ENCODE assay signal across 10 cellular contexts in genomic region chr19:38837656-38838121, GRCh38. TPM values are rescaled to one million over a fixed set of nuclear protein-coding genes. Genes with fewer than 3 reads are reported as not detected.
DNase-seq lines count a peak whose midpoint lies in the region; ATAC-seq and TF ChIP-seq lines count a peak whose summit lies in the region.
"Had no signal": no experiment of that assay in that cellular context is flagged by ENCODE, and none has a peak within 500 bp of the region (broad histone marks: within the 10 kb centered on the region; RNA-seq: fewer than 3 reads in every experiment).

No MANE protein-coding gene starts in this region.

- H3K27ac ChIP-seq in SK-N-MC: peak overlapping the region; percentile 57

- no peak overlapping the region for H3K4me3 Mint-ChIP-seq in activated CD4-positive, alpha-beta T cell treated with anti-CD3 and anti-CD28 coated beads, Interleukin-2, amount 10 ng/mL, durations not matched to agents 24 days and 14 days
- H3K4me3 Mint-ChIP-seq in stimulated activated effector memory CD8-positive, alpha-beta T cell treated with anti-CD3 and anti-CD28 coated beads, Interleukin-12 subunit alpha, Interleukin-12 subunit beta, amount 100 ng/mL, for 72 hours: no peak overlapping the region
- no peak overlapping the region for H3K4me3 Mint-ChIP-seq in endothelial cell (ENCODE audit: unreplicated experiment)

- H3K36me3 Mint-ChIP-seq in activated CD4-positive, alpha-beta T cell treated with anti-CD3 and anti-CD28 coated beads, Interleukin-2, amount 10 ng/mL, durations not matched to agents 24 days and 14 days (ENCODE audit: low read depth): peaks cover 69% of the 10 kb centered on the region
- peaks cover 82% of the 10 kb centered on the region for H3K36me3 Mint-ChIP-seq in stimulated activated effector memory CD8-positive, alpha-beta T cell treated with anti-CD3 and anti-CD28 coated beads, Interleukin-12 subunit alpha, Interleukin-12 subunit beta, amount 100 ng/mL, for 72 hours
- peaks cover 46% of the 10 kb centered on the region for H3K36me3 Mint-ChIP-seq in endothelial cell (ENCODE audit: low read depth, unreplicated experiment)

- TF ChIP-seq CTCF in endothelial cell (IDR thresholded peaks at IDR 0.05; ENCODE audit: unreplicated experiment): no peak

- no peak for ATAC-seq in stimulated activated effector memory CD8-positive, alpha-beta T cell treated with anti-CD3 and anti-CD28 coated beads, Interleukin-12 subunit alpha, Interleukin-12 subunit beta, amount 100 ng/mL, for 72 hours
- no peak for ATAC-seq in HG02938 (IDR thresholded peaks at IDR 0.05; ENCODE audit: unreplicated experiment)

- no peaks in the 10 kb centered on the region for H3K9me3 ChIP-seq in SK-N-MC (ENCODE audit: low read depth, low read length)
- H3K9me3 ChIP-seq: sigmoid colon had no signal

- no peak for DNase-seq in activated CD4-positive, alpha-beta T cell treated with anti-CD3 and anti-CD28 coated beads, Interleukin-2, amount 10 ng/mL, durations not matched to agents 24 days and 14 days
- no peak for DNase-seq in activated CD4-positive, alpha-beta T cell treated with anti-CD3 and anti-CD28 coated beads, Interleukin-2, amount 50 U/mL, for 4 hours
- DNase-seq in SK-N-MC (ENCODE audit: low read depth, low spot score): no peak
- peak; percentile 24 for DNase-seq in foreskin melanocyte
- DNase-seq in stimulated activated effector memory CD8-positive, alpha-beta T cell treated with anti-CD3 and anti-CD28 coated beads, Interleukin-12 subunit alpha, Interleukin-12 subunit beta, amount 100 ng/mL, for 72 hours (ENCODE audit: low spot score in 2 of 2): no peak
- DNase-seq in endothelial cell (ENCODE audit: low spot score): no peak
- no peak for DNase-seq in AG20443 (ENCODE audit: low spot score)
- DNase-seq: NCI-H187, sigmoid colon had no signal

- intact Hi-C loops in activated CD4-positive, alpha-beta T cell treated with anti-CD3 and anti-CD28 coated beads, Interleukin-2, amount 10 ng/mL, durations not matched to agents 24 days and 14 days (cut with micrococcal nuclease): no loop called here

- peaks cover 34% of the 10 kb centered on the region for H3K4me1 Mint-ChIP-seq in activated CD4-positive, alpha-beta T cell treated with anti-CD3 and anti-CD28 coated beads, Interleukin-2, amount 10 ng/mL, durations not matched to agents 24 days and 14 days
- peaks cover 38% of the 10 kb centered on the region for H3K4me1 Mint-ChIP-seq in stimulated activated effector memory CD8-positive, alpha-beta T cell treated with anti-CD3 and anti-CD28 coated beads, Interleukin-12 subunit alpha, Interleukin-12 subunit beta, amount 100 ng/mL, for 72 hours
- H3K4me1 Mint-ChIP-seq in endothelial cell (ENCODE audit: unreplicated experiment): no peaks in the 10 kb centered on the region

- H3K36me3 ChIP-seq in SK-N-MC (ENCODE audit: insufficient read depth, low read length): peaks cover 75% of the 10 kb centered on the region

- H3K27ac Mint-ChIP-seq in activated CD4-positive, alpha-beta T cell treated with anti-CD3 and anti-CD28 coated beads, Interleukin-2, amount 10 ng/mL, durations not matched to agents 24 days and 14 days: peak overlapping the region; percentile 48
- H3K27ac Mint-ChIP-seq in stimulated activated effector memory CD8-positive, alpha-beta T cell treated with anti-CD3 and anti-CD28 coated beads, Interleukin-12 subunit alpha, Interleukin-12 subunit beta, amount 100 ng/mL, for 72 hours: peak overlapping the region; percentile 92
- H3K27ac Mint-ChIP-seq in endothelial cell (ENCODE audit: unreplicated experiment): no peak overlapping the region

- H3K27me3 Mint-ChIP-seq in activated CD4-positive, alpha-beta T cell treated with anti-CD3 and anti-CD28 coated beads, Interleukin-2, amount 10 ng/mL, durations not matched to agents 24 days and 14 days: no peaks in the 10 kb centered on the region
- H3K27me3 Mint-ChIP-seq in endothelial cell (ENCODE audit: unreplicated experiment): peaks cover 3% of the 10 kb centered on the region

- no peak overlapping the region for H3K9ac ChIP-seq in SK-N-MC (ENCODE audit: insufficient read length)

- no peaks in the 10 kb centered on the region for H3K9me3 Mint-ChIP-seq in activated CD4-positive, alpha-beta T cell treated with anti-CD3 and anti-CD28 coated beads, Interleukin-2, amount 10 ng/mL, durations not matched to agents 24 days and 14 days
- no peaks in the 10 kb centered on the region for H3K9me3 Mint-ChIP-seq in stimulated activated effector memory CD8-positive, alpha-beta T cell treated with anti-CD3 and anti-CD28 coated beads, Interleukin-12 subunit alpha, Interleukin-12 subunit beta, amount 100 ng/mL, for 72 hours
- no peaks in the 10 kb centered on the region for H3K9me3 Mint-ChIP-seq in endothelial cell (ENCODE audit: unreplicated experiment)

- H3K4me3 ChIP-seq in SK-N-MC: no peak overlapping the region
- H3K4me3 ChIP-seq: sigmoid colon had no signal

RNA-seq across cellular contexts. Expression of gene ECH1, which starts 6.1 kb away (rescaled TPM):
- total RNA-seq in activated CD4-positive, alpha-beta T cell treated with anti-CD3 and anti-CD28 coated beads, Interleukin-2, amount 10 ng/mL, durations not matched to agents 24 days and 14 days: 129 and 130 TPM in 2 replicates
- 101 TPM for total RNA-seq in endothelial cell (ENCODE audit: unreplicated experiment)

RNA-seq across cellular contexts. Expression of gene HNRNPL, which starts 12.1 kb away (rescaled TPM):
- total RNA-seq in activated CD4-positive, alpha-beta T cell treated with anti-CD3 and anti-CD28 coated beads, Interleukin-2, amount 10 ng/mL, durations not matched to agents 24 days and 14 days: 686 and 695 TPM in 2 replicates
- total RNA-seq in endothelial cell (ENCODE audit: unreplicated experiment): 343 TPM

RNA-seq across cellular contexts. Expression of gene LGALS4, which starts 24.9 kb away (rescaled TPM):
- 1.3 and 1.7 TPM in 2 replicates for total RNA-seq in activated CD4-positive, alpha-beta T cell treated with anti-CD3 and anti-CD28 coated beads, Interleukin-2, amount 10 ng/mL, durations not matched to agents 24 days and 14 days
- total RNA-seq in endothelial cell (ENCODE audit: unreplicated experiment): 0.46 TPM

RNA-seq across cellular contexts. Expression of gene RINL, which starts 40.4 kb away (rescaled TPM):
- 62.7 and 68.9 TPM in 2 replicates for total RNA-seq in activated CD4-positive, alpha-beta T cell treated with anti-CD3 and anti-CD28 coated beads, Interleukin-2, amount 10 ng/mL, durations not matched to agents 24 days and 14 days
- total RNA-seq in endothelial cell (ENCODE audit: unreplicated experiment): 5.6 TPM

RNA-seq across cellular contexts. Expression of gene LGALS7B, which starts 48.7 kb away (rescaled TPM):
- total RNA-seq in activated CD4-positive, alpha-beta T cell treated with anti-CD3 and anti-CD28 coated beads, Interleukin-2, amount 10 ng/mL, durations not matched to agents 24 days and 14 days: not detected in 2 replicates
- 18.8 TPM for total RNA-seq in endothelial cell (ENCODE audit: unreplicated experiment)
